Comparison of ENCODE assay signal across 29 cellular contexts in the genomic region with DNA sequence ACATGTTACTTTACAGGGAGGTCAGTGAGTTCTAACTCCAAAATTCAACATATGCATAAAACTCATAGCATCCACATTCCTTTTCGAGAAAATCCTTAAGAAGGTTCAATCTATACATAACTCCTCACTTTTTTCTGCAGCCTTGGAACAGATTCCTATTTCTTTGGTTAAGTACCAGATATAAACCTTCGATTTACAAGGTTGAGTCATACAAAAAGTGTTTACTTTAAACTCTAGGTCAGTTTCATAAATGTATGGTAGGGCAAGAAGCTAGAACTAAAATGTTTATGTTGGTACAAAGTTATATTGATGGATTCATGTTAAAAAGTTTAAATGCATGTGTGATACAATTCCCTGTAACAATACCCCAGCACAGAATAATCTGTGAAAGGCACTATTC. TPM values are rescaled to one million over a fixed set of nuclear protein-coding genes. Genes with fewer than 3 reads are reported as not detected.
"Had no signal": no experiment of that assay in that cellular context is flagged by ENCODE, and none has a peak within 500 bp of the region (broad histone marks: within the 10 kb centered on the region; RNA-seq: fewer than 3 reads in every experiment).

No MANE protein-coding gene starts in this region.

- H3K4me1 Mint-ChIP-seq: activated CD8-positive, alpha-beta memory T cell treated with anti-CD3 and anti-CD28 coated beads, Interleukin-2, amount 10 ng/mL, durations not matched to agents 7 days and 5 days; activated naive CD4-positive, alpha-beta T cell treated with anti-CD3 and anti-CD28 coated beads, Interleukin-2, amount 10 ng/mL, durations not matched to agents 7 days and 5 days; activated naive CD8-positive, alpha-beta T cell treated with anti-CD3 and anti-CD28 coated beads, Interleukin-2, amount 10 ng/mL, durations not matched to agents 7 days and 5 days; neural progenitor cell had no signal

- H3K4me3 ChIP-seq: ascending aorta, neural progenitor cell, psoas muscle, sigmoid colon, suprapubic skin, tibial artery, upper lobe of right lung had no signal

- H3K27ac Mint-ChIP-seq: activated CD8-positive, alpha-beta memory T cell treated with anti-CD3 and anti-CD28 coated beads, Interleukin-2, amount 10 ng/mL, durations not matched to agents 7 days and 5 days; activated naive CD4-positive, alpha-beta T cell treated with anti-CD3 and anti-CD28 coated beads, Interleukin-2, amount 10 ng/mL, durations not matched to agents 7 days and 5 days; activated naive CD8-positive, alpha-beta T cell treated with anti-CD3 and anti-CD28 coated beads, Interleukin-2, amount 10 ng/mL, durations not matched to agents 7 days and 5 days; neural progenitor cell; stimulated activated naive B cell treated with anti-CD40 and anti-IgM and Interleukin-4, amounts not matched to agents 10 μg/mL and 1 μg/mL and 100 μg/mL, for 72 hours; T-helper 1 cell treated with Interleukin-12 subunit alpha and Interleukin-12 subunit beta and Interleukin-4 antibody, amounts not matched to agents 30 μg/mL and 1 μg/mL, for 36 hours had no signal

- H3K27me3 Mint-ChIP-seq: activated CD8-positive, alpha-beta memory T cell treated with anti-CD3 and anti-CD28 coated beads, Interleukin-2, amount 10 ng/mL, durations not matched to agents 7 days and 5 days; activated naive CD4-positive, alpha-beta T cell treated with anti-CD3 and anti-CD28 coated beads, Interleukin-2, amount 10 ng/mL, durations not matched to agents 7 days and 5 days; activated naive CD8-positive, alpha-beta T cell treated with anti-CD3 and anti-CD28 coated beads, Interleukin-2, amount 10 ng/mL, durations not matched to agents 7 days and 5 days; effector memory CD8-positive, alpha-beta T cell; naive thymus-derived CD8-positive, alpha-beta T cell; stimulated activated naive B cell treated with anti-CD40 and anti-IgM and Interleukin-4, amounts not matched to agents 10 μg/mL and 1 μg/mL and 100 μg/mL, for 72 hours had no signal

- DNase-seq: activated CD4-positive, alpha-beta T cell treated with anti-CD3 and anti-CD28 coated beads for 4 hours; activated CD4-positive, alpha-beta T cell treated with anti-CD3 and anti-CD28 coated beads, Interleukin-2, amount 50 U/mL, for 48 hours; activated CD8-positive, alpha-beta memory T cell treated with anti-CD3 and anti-CD28 coated beads, Interleukin-2, amount 10 ng/mL, durations not matched to agents 7 days and 5 days; activated gamma-delta T cell; activated naive CD4-positive, alpha-beta T cell treated with anti-CD3 and anti-CD28 coated beads, Interleukin-2, amount 10 ng/mL, durations not matched to agents 7 days and 5 days; activated naive CD8-positive, alpha-beta T cell treated with anti-CD3 and anti-CD28 coated beads, Interleukin-2, amount 10 ng/mL, durations not matched to agents 7 days and 5 days; brain microvascular endothelial cell; cortex of kidney; effector memory CD8-positive, alpha-beta T cell; erythroblast; foreskin fibroblast; head of caudate nucleus; hippocampal formation; kidney; midbrain; naive thymus-derived CD8-positive, alpha-beta T cell; occipital lobe; psoas muscle; sigmoid colon; small intestine; stimulated activated CD4-positive, alpha-beta T cell treated with anti-CD3 and anti-CD28 coated beads, Interleukin-4, amount 100 ng/mL, for 24 hours; stimulated activated naive B cell treated with anti-CD40 and anti-IgM and Interleukin-4, amounts not matched to agents 10 μg/mL and 1 μg/mL and 100 μg/mL, for 72 hours; T-helper 9 cell; tibial artery; upper lobe of right lung had no signal

- H3K4me3 Mint-ChIP-seq: activated CD8-positive, alpha-beta memory T cell treated with anti-CD3 and anti-CD28 coated beads, Interleukin-2, amount 10 ng/mL, durations not matched to agents 7 days and 5 days; activated naive CD4-positive, alpha-beta T cell treated with anti-CD3 and anti-CD28 coated beads, Interleukin-2, amount 10 ng/mL, durations not matched to agents 7 days and 5 days; activated naive CD8-positive, alpha-beta T cell treated with anti-CD3 and anti-CD28 coated beads, Interleukin-2, amount 10 ng/mL, durations not matched to agents 7 days and 5 days; effector memory CD8-positive, alpha-beta T cell; naive thymus-derived CD8-positive, alpha-beta T cell; neural progenitor cell; stimulated activated naive B cell treated with anti-CD40 and anti-IgM and Interleukin-4, amounts not matched to agents 10 μg/mL and 1 μg/mL and 100 μg/mL, for 72 hours; T-helper 1 cell treated with Interleukin-12 subunit alpha and Interleukin-12 subunit beta and Interleukin-4 antibody, amounts not matched to agents 30 μg/mL and 1 μg/mL, for 36 hours had no signal

- H3K9me3 Mint-ChIP-seq: activated naive CD4-positive, alpha-beta T cell treated with anti-CD3 and anti-CD28 coated beads, Interleukin-2, amount 10 ng/mL, durations not matched to agents 7 days and 5 days; activated naive CD8-positive, alpha-beta T cell treated with anti-CD3 and anti-CD28 coated beads, Interleukin-2, amount 10 ng/mL, durations not matched to agents 7 days and 5 days; effector memory CD8-positive, alpha-beta T cell; neural progenitor cell; stimulated activated naive B cell treated with anti-CD40 and anti-IgM and Interleukin-4, amounts not matched to agents 10 μg/mL and 1 μg/mL and 100 μg/mL, for 72 hours; T-helper 1 cell treated with Interleukin-12 subunit alpha and Interleukin-12 subunit beta and Interleukin-4 antibody, amounts not matched to agents 30 μg/mL and 1 μg/mL, for 36 hours had no signal

- ATAC-seq: activated CD8-positive, alpha-beta memory T cell treated with anti-CD3 and anti-CD28 coated beads, Interleukin-2, amount 10 ng/mL, durations not matched to agents 7 days and 5 days; effector memory CD8-positive, alpha-beta T cell; naive thymus-derived CD8-positive, alpha-beta T cell; psoas muscle; stimulated activated naive B cell treated with anti-CD40 and anti-IgM and Interleukin-4, amounts not matched to agents 10 μg/mL and 1 μg/mL and 100 μg/mL, for 72 hours; upper lobe of right lung had no signal

RNA-seq across cellular contexts. Expression of a gene that starts 25.3 kb away (rescaled TPM):
- total RNA-seq: ascending aorta had no signal
